ENCODE assay signal across 14 cellular contexts in genomic region chr9:87862536-87863268, GRCh38. TPM values are rescaled to one million over a fixed set of nuclear protein-coding genes. Genes with fewer than 3 reads are reported as not detected.
DNase-seq lines count a peak whose midpoint lies in the region; ATAC-seq lines count a peak whose summit lies in the region.
"Had no signal": no experiment of that assay in that cellular context is flagged by ENCODE, and none has a peak within 500 bp of the region (broad histone marks: within the 10 kb centered on the region; RNA-seq: fewer than 3 reads in every experiment).

No MANE protein-coding gene starts in this region.

- no peaks in the 10 kb centered on the region for H3K36me3 ChIP-seq in MG63
- H3K36me3 ChIP-seq: ovary, suprapubic skin had no signal

- peak; percentile 90 for DNase-seq in Daoy (ENCODE audit: low read depth)
- peak; percentile 75 for DNase-seq in MG63
- DNase-seq in dermis blood vessel endothelial cell = peak; percentile 26
- peak; percentile 20 for DNase-seq in myocyte (ENCODE audit: low read depth)
- DNase-seq in mucosa of gallbladder (ENCODE audit: low spot score) = no peak
- no peak for DNase-seq in stimulated activated naive CD4-positive, alpha-beta T cell (lab: John Stamatoyannopoulos, UW)
- DNase-seq: left ventricle myocardium superior, NCI-H1694 treated with DMSO at 0.1 percent for 48 hours, OCI-M1, ovary had no signal

- peaks cover 3% of the 10 kb centered on the region; the same call in 1 of the 2 replicates for H3K9me3 ChIP-seq in MG63
- H3K9me3 ChIP-seq: ovary had no signal

- no peak for ATAC-seq in HG03432 (IDR thresholded peaks at IDR 0.05; ENCODE audit: unreplicated experiment)
- no peak for ATAC-seq in GM21447 (IDR thresholded peaks at IDR 0.05; ENCODE audit: unreplicated experiment)
- ATAC-seq: left ventricle myocardium superior had no signal

- no peak overlapping the region for H3K4me3 ChIP-seq in MG63
- H3K4me3 ChIP-seq: ovary, suprapubic skin had no signal

- H3K27me3 ChIP-seq in MG63 = no peaks in the 10 kb centered on the region
- H3K27me3 ChIP-seq: ovary, suprapubic skin had no signal

RNA-seq across cellular contexts. Expression of gene SPATA31E1, which starts 20.0 kb away (rescaled TPM):
- total RNA-seq in Daoy (2014; rRNA removed; shearing (Covaris generic)) = not detected in 2 replicates
- not detected in 2 replicates for total RNA-seq in MG63 (2014; rRNA removed; shearing (Covaris generic); ENCODE audit: low replicate concordance)
- total RNA-seq in dermis blood vessel endothelial cell = not detected in 2 replicates
- not detected in 2 replicates for total RNA-seq in myocyte
- polyA plus RNA-seq in myocyte (2012) = not detected
- total RNA-seq in mucosa of gallbladder = not detected
- total RNA-seq: left ventricle myocardium superior, ovary, suprapubic skin had no signal
- polyA plus RNA-seq: esophagus, ovary had no signal

RNA-seq across cellular contexts. Expression of gene SPATA31C1, which starts 55.1 kb away (rescaled TPM):
- not detected in 2 replicates for total RNA-seq in Daoy (2014; rRNA removed; shearing (Covaris generic))
- total RNA-seq in MG63 (2014; rRNA removed; shearing (Covaris generic); ENCODE audit: low replicate concordance) = not detected in 2 replicates
- total RNA-seq in dermis blood vessel endothelial cell (not detected in 2 replicates), myocyte (not detected in 2 replicates), mucosa of gallbladder (not detected)
- not detected for polyA plus RNA-seq in myocyte (2012)
- total RNA-seq: left ventricle myocardium superior, ovary, suprapubic skin had no signal
- polyA plus RNA-seq: esophagus, ovary had no signal

Comparison
In these comparisons a context has a peak if more than half of its experiments do, and no peak if none do; other contexts are left out.
1. DNase-seq: peak in Daoy (single experiment), MG63 (single experiment), dermis blood vessel endothelial cell (single experiment) and myocyte (single experiment); none in mucosa of gallbladder (single experiment) and stimulated activated naive CD4-positive, alpha-beta T cell (0 of 6).